ENCODE assay signal across 8 cellular contexts in genomic region chr1:206658264-206658980, GRCh38. TPM values are rescaled to one million over a fixed set of nuclear protein-coding genes. Genes with fewer than 3 reads are reported as not detected.
DNase-seq lines count a peak whose midpoint lies in the region; ATAC-seq, FAIRE-seq and TF ChIP-seq lines count a peak whose summit lies in the region.

No MANE protein-coding gene starts in this region.

- CTCF ChIA-PET in endothelial cell of umbilical vein (lab: Charles Lee): interaction anchor here (0.7 to 15.0 kb wide), 20 partner anchors 8 to 324 kb away, joined by 3 to 663 read pairs (median 5); partner anchors contain the start of genes DYRK3, EIF2D and RASSF5

- H3K9me1 ChIP-seq in endothelial cell of umbilical vein (replicated peaks; ENCODE audit: control insufficient read depth, extremely low read depth, insufficient read depth, low read length): no peaks in the 10 kb centered on the region

- BruUV-seq in endothelial cell of umbilical vein (replicated peaks; lab: Mats Ljungman, UMichigan): no TSS peak

- H3K4me1 ChIP-seq in endothelial cell of umbilical vein (ENCODE audit: control insufficient read depth, extremely low read depth, insufficient read depth, low read length): no peaks in the 10 kb centered on the region

- H3K9me3 ChIP-seq in endothelial cell of umbilical vein (replicated peaks; ENCODE audit: control insufficient read depth, insufficient read depth, low read length): no peaks in the 10 kb centered on the region

- peak overlapping the region; percentile 39 for H3K4me3 ChIP-seq in Jurkat, Clone E6-1 (ENCODE audit: low read length)
- H3K4me3 ChIP-seq in endothelial cell of umbilical vein (replicated peaks in 1 of 3; ENCODE audit: insufficient read depth in 1 of 3, low read depth in 1 of 3, low read length in 3 of 3): no peak overlapping the region

- H3K27me3 Mint-ChIP-seq in activated CD4-positive, alpha-beta T cell treated with anti-CD3 and anti-CD28 coated beads, Interleukin-2, amount 10 ng/mL, durations not matched to agents 24 days and 14 days: peaks cover 7% of the 10 kb centered on the region
- peaks cover 43% of the 10 kb centered on the region for H3K27me3 Mint-ChIP-seq in neural crest cell (ENCODE audit: low read depth)

- H3K4me2 ChIP-seq in endothelial cell of umbilical vein (ENCODE audit: insufficient read depth, low read length): no peak overlapping the region

- no peaks in the 10 kb centered on the region for H4K20me1 ChIP-seq in endothelial cell of umbilical vein (replicated peaks; ENCODE audit: control insufficient read depth, extremely low read depth, insufficient read depth, low read length)

- peak overlapping the region; percentile 46 for H3K4me3 Mint-ChIP-seq in activated CD4-positive, alpha-beta T cell treated with anti-CD3 and anti-CD28 coated beads, Interleukin-2, amount 10 ng/mL, durations not matched to agents 24 days and 14 days
- H3K4me3 Mint-ChIP-seq in neural crest cell: no peak overlapping the region

- POLR2A ChIA-PET in endothelial cell of umbilical vein (lab: Charles Lee): no interaction called here

- dilution Hi-C loops in endothelial cell of umbilical vein (cut with MboI; ENCODE audit: extremely low pct_ligation_motif_present, low sequenced_read_pairs): no loop called here

- intact Hi-C loops in activated CD4-positive, alpha-beta T cell treated with anti-CD3 and anti-CD28 coated beads, Interleukin-2, amount 10 ng/mL, durations not matched to agents 24 days and 14 days (cut with micrococcal nuclease): no loop called here
- intact Hi-C loops in endothelial cell of umbilical vein (cut with micrococcal nuclease): loop anchor here (1.0 kb wide), 1 partner anchor 24 kb away; no protein-coding TSS in a partner anchor

- ATAC-seq in GM19397 (IDR thresholded peaks at IDR 0.05; ENCODE audit: unreplicated experiment) (no peak), GM19035 (IDR thresholded peaks at IDR 0.05; ENCODE audit: unreplicated experiment) (no peak)

- H3K9ac ChIP-seq in endothelial cell of umbilical vein (replicated peaks; ENCODE audit: extremely low read depth, insufficient read depth, low read length): no peak overlapping the region

- no peaks in the 10 kb centered on the region for H3K36me3 ChIP-seq in endothelial cell of umbilical vein (ENCODE audit: control insufficient read depth in 2 of 2, extremely low read depth in 1 of 2, insufficient read depth in 2 of 2, low read length in 2 of 2)

- peak; percentile 44 for FAIRE-seq in endothelial cell of umbilical vein (lab: Jason Lieb, UNC)

- H3K79me2 ChIP-seq in endothelial cell of umbilical vein (ENCODE audit: control insufficient read depth, insufficient read depth, low read length): no peaks in the 10 kb centered on the region

- H3K36me3 Mint-ChIP-seq in activated CD4-positive, alpha-beta T cell treated with anti-CD3 and anti-CD28 coated beads, Interleukin-2, amount 10 ng/mL, durations not matched to agents 24 days and 14 days (ENCODE audit: low read depth): peaks cover 3% of the 10 kb centered on the region
- H3K36me3 Mint-ChIP-seq in neural crest cell (ENCODE audit: low read depth): no peaks in the 10 kb centered on the region

- peaks cover 23% of the 10 kb centered on the region for H3K4me1 Mint-ChIP-seq in activated CD4-positive, alpha-beta T cell treated with anti-CD3 and anti-CD28 coated beads, Interleukin-2, amount 10 ng/mL, durations not matched to agents 24 days and 14 days
- peaks cover 28% of the 10 kb centered on the region for H3K4me1 Mint-ChIP-seq in neural crest cell

- no peak overlapping the region for H3K27ac Mint-ChIP-seq in activated CD4-positive, alpha-beta T cell treated with anti-CD3 and anti-CD28 coated beads, Interleukin-2, amount 10 ng/mL, durations not matched to agents 24 days and 14 days
- H3K27ac Mint-ChIP-seq in neural crest cell (ENCODE audit: unreplicated experiment): no peak overlapping the region

- TF ChIP-seq CTCF in endothelial cell of umbilical vein (IDR thresholded peaks at IDR 0.05; ENCODE audit: extremely low read depth in 1 of 2, insufficient read depth in 1 of 2, low read depth in 1 of 2, low read length in 2 of 2) (peak; percentile 89 to 90), neural crest cell (conservative IDR thresholded peaks at IDR 0.05) (peak; percentile 76)

- DNase-seq in GDM1 (lab: John Stamatoyannopoulos, UW) (peak; percentile 54), endothelial cell of umbilical vein (ENCODE audit: low read depth, low spot score) (peak; percentile 26), neural crest cell (ENCODE audit: low read depth, low spot score) (peak; percentile 37), NCI-H128 (lab: John Stamatoyannopoulos, UW; ENCODE audit: unreplicated experiment) (no peak)
- peak; percentile 70 for DNase-seq in Jurkat, Clone E6-1 (ENCODE audit: low read depth, low spot score)
- peak; percentile 88 for DNase-seq in activated CD4-positive, alpha-beta T cell treated with anti-CD3 and anti-CD28 coated beads, Interleukin-2, amount 10 ng/mL, durations not matched to agents 24 days and 14 days

- H3K9me3 Mint-ChIP-seq in activated CD4-positive, alpha-beta T cell treated with anti-CD3 and anti-CD28 coated beads, Interleukin-2, amount 10 ng/mL, durations not matched to agents 24 days and 14 days: no peaks in the 10 kb centered on the region
- H3K9me3 Mint-ChIP-seq in neural crest cell: no peaks in the 10 kb centered on the region

- H3K27ac ChIP-seq in endothelial cell of umbilical vein (ENCODE audit: insufficient read depth, low read depth, low read length): no peak overlapping the region

- H3K27me3 ChIP-seq in endothelial cell of umbilical vein (ENCODE audit: control insufficient read depth in 2 of 2, insufficient read depth in 2 of 2, low read length in 2 of 2): peaks cover 28 to 30% of the 10 kb centered on the region in 2 experiments

- no peak overlapping the region for H2AFZ ChIP-seq in endothelial cell of umbilical vein (ENCODE audit: low read depth, low read length)

- no peak for TF ChIP-seq POLR2A in endothelial cell of umbilical vein (IDR thresholded peaks at IDR 0.05; ENCODE audit: low read depth, low read length)

TF ChIP-seq in endothelial cell of umbilical vein, 7 proteins besides CTCF, POLR2A, EP300 and RAD21:
- no peak for TF ChIP-seq MAX (IDR thresholded peaks at IDR 0.05; ENCODE audit: insufficient read depth, insufficient read length)
- TF ChIP-seq FOS (IDR thresholded peaks at IDR 0.05; ENCODE audit: borderline replicate concordance, insufficient read depth, low read length): no peak
- TF ChIP-seq POLR2AphosphoS5 (IDR thresholded peaks at IDR 0.05; ENCODE audit: insufficient read depth, low read depth, low read length): no peak
- no peak for TF ChIP-seq JUN (IDR thresholded peaks at IDR 0.05; ENCODE audit: borderline replicate concordance, insufficient read depth, insufficient read length, low read depth)

RNA-seq across cellular contexts. Expression of gene DYRK3, which starts 23.1 kb away (rescaled TPM):
- polyA plus RNA-seq in Jurkat, Clone E6-1 (2012; ENCODE audit: insufficient read depth, insufficient read length): 12.4 TPM
- 16.5 and 16.9 TPM in 2 replicates for total RNA-seq in activated CD4-positive, alpha-beta T cell treated with anti-CD3 and anti-CD28 coated beads, Interleukin-2, amount 10 ng/mL, durations not matched to agents 24 days and 14 days
- total RNA-seq in endothelial cell of umbilical vein (7.4 and 10.9 TPM in 2 replicates), neural crest cell (12.5 and 13.3 TPM in 2 replicates)
- polyA plus RNA-seq in endothelial cell of umbilical vein: 2.9 and 3.4 TPM in 2 replicates
- 3.3 and 3.5 TPM in 2 replicates for polyA plus RNA-seq in endothelial cell of umbilical vein (2011; cell fraction: cytosol; rRNA removed)
- polyA plus RNA-seq in endothelial cell of umbilical vein (2011; cell fraction: nucleus; rRNA removed): 3.0 and 3.2 TPM in 2 replicates
- polyA plus RNA-seq in endothelial cell of umbilical vein (2012): 7.2 and 8.8 TPM in 2 replicates
- polyA minus RNA-seq in endothelial cell of umbilical vein: 6.0 and 6.5 TPM in 2 replicates
- polyA minus RNA-seq in endothelial cell of umbilical vein (2011; cell fraction: cytosol; rRNA and poly(A)+ RNA removed): 15.0 TPM
- 3.1 and 3.9 TPM in 2 replicates for polyA minus RNA-seq in endothelial cell of umbilical vein (2011; cell fraction: nucleus; rRNA and poly(A)+ RNA removed)

RNA-seq across cellular contexts. Expression of gene MAPKAPK2, which starts 26.3 kb away (rescaled TPM):
- polyA plus RNA-seq in Jurkat, Clone E6-1 (2012; ENCODE audit: insufficient read depth, insufficient read length): 42.0 TPM
- total RNA-seq in activated CD4-positive, alpha-beta T cell treated with anti-CD3 and anti-CD28 coated beads, Interleukin-2, amount 10 ng/mL, durations not matched to agents 24 days and 14 days: 95.1 and 97.4 TPM in 2 replicates
- total RNA-seq in endothelial cell of umbilical vein (69.1 and 74.2 TPM in 2 replicates), neural crest cell (77.7 and 78.7 TPM in 2 replicates)
- 52.4 and 52.9 TPM in 2 replicates for polyA plus RNA-seq in endothelial cell of umbilical vein
- polyA plus RNA-seq in endothelial cell of umbilical vein (2011; cell fraction: cytosol; rRNA removed): 55.5 and 56.5 TPM in 2 replicates
- 65.3 and 75.4 TPM in 2 replicates for polyA plus RNA-seq in endothelial cell of umbilical vein (2011; cell fraction: nucleus; rRNA removed)
- polyA plus RNA-seq in endothelial cell of umbilical vein (2012): 46.4 and 49.8 TPM in 2 replicates
- 64.9 and 75.6 TPM in 2 replicates for polyA minus RNA-seq in endothelial cell of umbilical vein
- polyA minus RNA-seq in endothelial cell of umbilical vein (2011; cell fraction: cytosol; rRNA and poly(A)+ RNA removed): 29.7 TPM
- 31.4 and 32.5 TPM in 2 replicates for polyA minus RNA-seq in endothelial cell of umbilical vein (2011; cell fraction: nucleus; rRNA and poly(A)+ RNA removed)

RNA-seq across cellular contexts. Expression of gene EIF2D, which starts 46.2 kb away (rescaled TPM):
- 66.3 TPM for polyA plus RNA-seq in Jurkat, Clone E6-1 (2012; ENCODE audit: insufficient read depth, insufficient read length)
- total RNA-seq in activated CD4-positive, alpha-beta T cell treated with anti-CD3 and anti-CD28 coated beads, Interleukin-2, amount 10 ng/mL, durations not matched to agents 24 days and 14 days: 86.6 and 89.4 TPM in 2 replicates
- total RNA-seq in endothelial cell of umbilical vein (47.6 and 48.0 TPM in 2 replicates), neural crest cell (37.5 and 38.2 TPM in 2 replicates)
- polyA plus RNA-seq in endothelial cell of umbilical vein: 48.1 and 54.1 TPM in 2 replicates
- 77.9 and 80.3 TPM in 2 replicates for polyA plus RNA-seq in endothelial cell of umbilical vein (2011; cell fraction: cytosol; rRNA removed)
- polyA plus RNA-seq in endothelial cell of umbilical vein (2011; cell fraction: nucleus; rRNA removed): 87.2 and 92.0 TPM in 2 replicates
- polyA plus RNA-seq in endothelial cell of umbilical vein (2012): 39.3 and 39.5 TPM in 2 replicates
- polyA minus RNA-seq in endothelial cell of umbilical vein: 44.8 and 59.8 TPM in 2 replicates
- polyA minus RNA-seq in endothelial cell of umbilical vein (2011; cell fraction: cytosol; rRNA and poly(A)+ RNA removed): 32.8 TPM
- 24.3 and 31.4 TPM in 2 replicates for polyA minus RNA-seq in endothelial cell of umbilical vein (2011; cell fraction: nucleus; rRNA and poly(A)+ RNA removed)
